ENCODE assay signal across 1 cellular context in the genomic region with DNA sequence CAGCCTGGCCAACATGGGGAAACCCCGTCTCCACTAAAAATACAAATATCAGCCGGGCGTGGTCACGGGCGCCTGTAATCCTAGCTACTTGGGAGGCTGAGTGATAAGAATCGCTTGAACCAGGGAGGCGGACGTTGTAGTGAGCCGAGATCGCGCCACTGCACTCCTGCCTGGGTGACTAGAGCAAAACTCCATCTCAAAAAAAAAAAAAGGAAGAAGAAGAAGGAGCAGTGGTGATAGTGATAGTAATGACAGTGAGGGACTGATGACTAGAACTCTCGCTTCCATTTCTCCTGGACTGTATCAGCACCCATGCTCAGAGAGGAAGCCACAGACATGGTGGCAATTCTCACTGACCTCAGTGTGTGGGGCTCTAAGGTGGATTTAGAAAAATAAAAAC.
TF ChIP-seq lines count a peak whose summit lies in the region.

No MANE protein-coding gene starts in this region.

TF ChIP-seq in GM12878, 131 proteins besides CTCF, POLR2A, EP300 and RAD21:
- TF ChIP-seq IKZF1 (conservative IDR thresholded peaks at IDR 0.05) (no peak), BACH1 (IDR thresholded peaks at IDR 0.05; ENCODE audit: borderline replicate concordance) (no peak), HDAC2 (IDR thresholded peaks at IDR 0.05) (no peak), PKNOX1 (IDR thresholded peaks at IDR 0.05) (no peak), SREBF1 (IDR thresholded peaks at IDR 0.05; ENCODE audit: low read length) (no peak), RAD51 (IDR thresholded peaks at IDR 0.05) (no peak), CBFB (IDR thresholded peaks at IDR 0.05; ENCODE audit: low read depth) (no peak), RBBP5 (conservative IDR thresholded peaks at IDR 0.05) (no peak), USF1 (IDR thresholded peaks at IDR 0.05; ENCODE audit: borderline replicate concordance, extremely low read length, insufficient read depth, low read depth, low read length) (no peak), ZNF622 (IDR thresholded peaks at IDR 0.05) (no peak), ZNF24 (IDR thresholded peaks at IDR 0.05) (no peak), JUND (IDR thresholded peaks at IDR 0.05; ENCODE audit: low read depth, low read length) (no peak), ZNF592 (IDR thresholded peaks at IDR 0.05) (no peak), CEBPB (IDR thresholded peaks at IDR 0.05; ENCODE audit: borderline replicate concordance in 1 of 2, low read depth in 2 of 2, low read length in 2 of 2) (no peak), EED (IDR thresholded peaks at IDR 0.05; ENCODE audit: low read depth) (no peak), CHD4 (IDR thresholded peaks at IDR 0.05) (no peak)
- TF ChIP-seq, protein P1, sequence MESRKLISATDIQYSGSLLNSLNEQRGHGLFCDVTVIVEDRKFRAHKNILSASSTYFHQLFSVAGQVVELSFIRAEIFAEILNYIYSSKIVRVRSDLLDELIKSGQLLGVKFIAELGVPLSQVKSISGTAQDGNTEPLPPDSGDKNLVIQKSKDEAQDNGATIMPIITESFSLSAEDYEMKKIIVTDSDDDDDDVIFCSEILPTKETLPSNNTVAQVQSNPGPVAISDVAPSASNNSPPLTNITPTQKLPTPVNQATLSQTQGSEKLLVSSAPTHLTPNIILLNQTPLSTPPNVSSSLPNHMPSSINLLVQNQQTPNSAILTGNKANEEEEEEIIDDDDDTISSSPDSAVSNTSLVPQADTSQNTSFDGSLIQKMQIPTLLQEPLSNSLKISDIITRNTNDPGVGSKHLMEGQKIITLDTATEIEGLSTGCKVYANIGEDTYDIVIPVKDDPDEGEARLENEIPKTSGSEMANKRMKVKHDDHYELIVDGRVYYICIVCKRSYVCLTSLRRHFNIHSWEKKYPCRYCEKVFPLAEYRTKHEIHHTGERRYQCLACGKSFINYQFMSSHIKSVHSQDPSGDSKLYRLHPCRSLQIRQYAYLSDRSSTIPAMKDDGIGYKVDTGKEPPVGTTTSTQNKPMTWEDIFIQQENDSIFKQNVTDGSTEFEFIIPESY (IDR thresholded peaks at IDR 0.05) = no peak
